Comparison of ENCODE assay signal across 7 cellular contexts in the genomic region with DNA sequence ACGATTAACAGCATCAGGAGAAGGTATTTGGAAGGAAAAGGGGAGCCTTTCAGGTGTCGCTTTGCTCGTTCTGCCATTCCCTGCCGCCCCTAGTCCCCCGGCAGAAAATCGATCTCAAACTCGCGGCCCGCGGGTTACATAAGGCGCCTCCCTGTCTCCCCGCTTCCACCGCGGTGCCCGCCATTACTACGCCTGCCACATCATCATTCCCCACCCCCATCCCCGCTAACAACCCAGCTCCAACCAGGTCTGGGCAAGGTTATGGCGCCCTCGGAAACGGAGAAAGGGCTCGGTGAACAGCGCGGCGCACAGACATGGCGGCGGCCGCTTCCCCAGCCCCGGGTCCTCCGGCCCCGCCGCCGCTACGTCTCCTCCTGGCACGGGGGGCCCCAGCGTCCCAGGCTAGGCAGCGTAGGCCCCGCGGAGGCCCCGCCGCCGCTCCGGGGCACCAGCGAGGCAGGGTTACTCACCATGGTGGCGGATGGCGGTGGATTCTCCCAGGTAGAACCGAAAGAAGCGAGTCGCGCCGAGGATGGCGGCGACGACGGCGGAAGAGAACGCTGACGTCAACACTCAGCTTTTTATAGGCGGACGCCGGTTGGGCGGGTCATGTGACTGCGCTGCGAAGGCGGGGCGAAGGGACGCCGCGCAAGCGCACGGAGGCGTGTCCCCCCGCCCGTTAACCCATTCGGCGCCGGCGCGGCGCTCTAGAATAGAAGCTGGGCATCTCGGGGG. TPM values are rescaled to one million over a fixed set of nuclear protein-coding genes. Genes with fewer than 3 reads are reported as not detected.
DNase-seq lines count a peak whose midpoint lies in the region; ATAC-seq and TF ChIP-seq lines count a peak whose summit lies in the region.

A gene (minus strand): TSS at position 556 of the 735 bp plus-strand sequence. CDS start 83 bp downstream, at position 473.

- no peaks in the 10 kb centered on the region for H3K27me3 ChIP-seq in left lung

- H3K4me1 Mint-ChIP-seq in dendritic cell treated with granulocyte-macrophage colony-stimulating factor and Interleukin-4, amounts not matched to agents 40 ng/mL and 50 ng/mL, for 4 days (ENCODE audit: low read depth) = peaks cover 39% of the 10 kb centered on the region

- H3K27ac ChIP-seq in left lung = peak within 1 kb of the TSS; percentile 92 to 96

- H3K27me3 Mint-ChIP-seq in dendritic cell treated with granulocyte-macrophage colony-stimulating factor and Interleukin-4, amounts not matched to agents 40 ng/mL and 50 ng/mL, for 4 days = peaks cover 2% of the 10 kb centered on the region

- no peak for TF ChIP-seq CTCF in left lung (IDR thresholded peaks at IDR 0.05)

- intact Hi-C loops in dendritic cell treated with granulocyte-macrophage colony-stimulating factor and Interleukin-4, amounts not matched to agents 40 ng/mL and 50 ng/mL, for 4 days (cut with micrococcal nuclease) = loop anchor here (5.0 to 10.0 kb wide), 2 partner anchors 197 to 220 kb away; a partner anchor contains a TSS
- intact Hi-C loops in left lung (cut with DNase I) = no loop called here

- peaks cover 20 to 74% of the 10 kb centered on the region in 2 donors for H3K4me1 ChIP-seq in left lung

- peak within 1 kb of the TSS; percentile 90 for H3K4me3 Mint-ChIP-seq in dendritic cell treated with granulocyte-macrophage colony-stimulating factor and Interleukin-4, amounts not matched to agents 40 ng/mL and 50 ng/mL, for 4 days

- no peaks in the 10 kb centered on the region for H3K9me3 ChIP-seq in left lung

- TF ChIP-seq POLR2A in GM18526 (IDR thresholded peaks at IDR 0.05; ENCODE audit: extremely low read depth, insufficient read length) = peak; percentile 99

- no peaks in the 10 kb centered on the region for H3K9me3 Mint-ChIP-seq in dendritic cell treated with granulocyte-macrophage colony-stimulating factor and Interleukin-4, amounts not matched to agents 40 ng/mL and 50 ng/mL, for 4 days

- DNase-seq in NCI-H526 treated with DMSO at 0.1 percent for 48 hours (lab: John Stamatoyannopoulos, UW) (peak; percentile 60), left lung (peak; percentile 91 to 95)
- DNase-seq in activated CD4-positive, alpha-beta T cell treated with anti-CD3 and anti-CD28 coated beads, Interleukin-2, amount 50 U/mL, for 4 hours = peak; percentile 87 to 88
- DNase-seq in stimulated activated CD4-positive, alpha-beta T cell treated with anti-CD3 and anti-CD28 coated beads, Interleukin-2, amount 100 ng/mL, for 4 hours (ENCODE audit: low read depth) = peak; percentile 86

- peak within 1 kb of the TSS; percentile 92 for H3K27ac Mint-ChIP-seq in dendritic cell treated with granulocyte-macrophage colony-stimulating factor and Interleukin-4, amounts not matched to agents 40 ng/mL and 50 ng/mL, for 4 days

- peak within 1 kb of the TSS; percentile 79 to 94 for H3K4me3 ChIP-seq in left lung

- peak; percentile 55 for ATAC-seq in HG03442 (IDR thresholded peaks at IDR 0.05; ENCODE audit: unreplicated experiment)
- ATAC-seq in left lung = peak; percentile 69

- peaks cover 11 to 43% of the 10 kb centered on the region in 2 donors for H3K36me3 ChIP-seq in left lung

- peaks cover 52% of the 10 kb centered on the region for H3K36me3 Mint-ChIP-seq in dendritic cell treated with granulocyte-macrophage colony-stimulating factor and Interleukin-4, amounts not matched to agents 40 ng/mL and 50 ng/mL, for 4 days (ENCODE audit: low read depth)

RNA-seq across cellular contexts. Expression of the gene that starts here (rescaled TPM):
- 1,000 to 10,000 TPM; 1,865 to 2,064 TPM for total RNA-seq in left lung

Comparison
In these comparisons a context has a peak if more than half of its experiments do, and no peak if none do; other contexts are left out.
1. Peak in every context shown above with its lines: DNase-seq, ATAC-seq, H3K4me3 ChIP-seq and H3K27ac ChIP-seq.